In genomic region chr14:61524211-61524806, GRCh38 we compare ENCODE assay signal across 8 cellular contexts.
A peak's percentile ranks its signal among the peaks of the same experiment; 100 is the strongest.
DNase-seq lines count a peak whose midpoint lies in the region; ATAC-seq and TF ChIP-seq lines count a peak whose summit lies in the region.

No MANE protein-coding gene starts in this region.

- TF ChIP-seq CTCF in Calu3 (IDR thresholded peaks at IDR 0.05; ENCODE audit: unreplicated experiment) (no peak), colonic mucosa (IDR thresholded peaks at IDR 0.05) (no peak), GM10266 (IDR thresholded peaks at IDR 0.05; ENCODE audit: control insufficient read depth, insufficient read depth, low read depth, missing control alignments) (no peak)

- peak overlapping the region; percentile 35 for H3K4me3 Mint-ChIP-seq in Calu3 (ENCODE audit: low read depth, unreplicated experiment)
- H3K4me3 Mint-ChIP-seq in naive thymus-derived CD8-positive, alpha-beta T cell = peak overlapping the region in 2 of 10 donors; percentile 14 to 32

- peaks cover 6% of the 10 kb centered on the region for H3K9me3 Mint-ChIP-seq in Calu3 (ENCODE audit: low read depth, unreplicated experiment)
- no peaks in the 10 kb centered on the region for H3K9me3 Mint-ChIP-seq in naive thymus-derived CD8-positive, alpha-beta T cell

- no peaks in the 10 kb centered on the region for H3K27me3 Mint-ChIP-seq in Calu3 (ENCODE audit: unreplicated experiment)
- no peaks in the 10 kb centered on the region for H3K27me3 Mint-ChIP-seq in naive thymus-derived CD8-positive, alpha-beta T cell

- peaks cover 84% of the 10 kb centered on the region for H3K4me1 Mint-ChIP-seq in Calu3 (ENCODE audit: low read depth, unreplicated experiment)
- H3K4me1 Mint-ChIP-seq in naive thymus-derived CD8-positive, alpha-beta T cell = peaks cover 35 to 90% (median 77%) of the 10 kb centered on the region in 4 donors

- H3K36me3 Mint-ChIP-seq in Calu3 (ENCODE audit: insufficient read depth, unreplicated experiment) = peaks cover 26% of the 10 kb centered on the region
- peaks cover 14 to 74% (median 30%) of the 10 kb centered on the region in 3 donors for H3K36me3 Mint-ChIP-seq in naive thymus-derived CD8-positive, alpha-beta T cell

- peaks cover 33% of the 10 kb centered on the region for H3K4me1 ChIP-seq in colonic mucosa

- peak; percentile 73 for DNase-seq in Calu3
- DNase-seq in NCI-H2107 treated with DMSO at 0.1 percent for 48 hours (lab: John Stamatoyannopoulos, UW; ENCODE audit: unreplicated experiment) = peak; percentile 99
- DNase-seq in colonic mucosa = peak; percentile 78
- no peak for DNase-seq in naive thymus-derived CD8-positive, alpha-beta T cell
- DNase-seq in MV-4-11 (lab: John Stamatoyannopoulos, UW) = no peak
- no peak for DNase-seq in mesenteric fat pad (ENCODE audit: low spot score)
- DNase-seq in NK-92 (lab: John Stamatoyannopoulos, UW; ENCODE audit: unreplicated experiment) = no peak
- DNase-seq in GM10266 (ENCODE audit: extremely low spot score) = no peak

- peak overlapping the region; percentile 88 for H3K27ac Mint-ChIP-seq in Calu3 (ENCODE audit: unreplicated experiment)
- peak overlapping the region; percentile 26 to 94 (median 88) for H3K27ac Mint-ChIP-seq in naive thymus-derived CD8-positive, alpha-beta T cell

- H3K9ac ChIP-seq in colonic mucosa (ENCODE audit: low read depth in 2 of 2, low read length in 2 of 2) = no peak overlapping the region

- intact Hi-C loops in Calu3 (cut with micrococcal nuclease; ENCODE audit: unreplicated experiment) (loop anchor here (1.0 to 2.0 kb wide), 3 partner anchors 28 to 46 kb away; no protein-coding TSS in a partner anchor), colonic mucosa (cut with DNase I) (no loop called here)

- ATAC-seq in naive thymus-derived CD8-positive, alpha-beta T cell = no peak

- H3K36me3 ChIP-seq in colonic mucosa = no peaks in the 10 kb centered on the region

- H3K9me3 ChIP-seq in colonic mucosa = no peaks in the 10 kb centered on the region

- BruUV-seq in Calu3 (replicated peaks; lab: Mats Ljungman, UMichigan) = no TSS peak

- no peaks in the 10 kb centered on the region for H3K27me3 ChIP-seq in colonic mucosa

- H3K27ac ChIP-seq in colonic mucosa = peak overlapping the region; percentile 53

- CTCF ChIA-PET in Calu3 (lab: Charles Lee) = interaction anchor here (0.6 to 4.1 kb wide), 8 partner anchors 12 to 210 kb away, joined by 3 to 21 read pairs (median 5); no protein-coding TSS in a partner anchor

- POLR2A ChIA-PET in naive thymus-derived CD8-positive, alpha-beta T cell (lab: Charles Lee) = interaction anchor here (0.5 to 1.3 kb wide), 2 partner anchors 12 to 48 kb away, joined by 5 to 8 read pairs; no protein-coding TSS in a partner anchor

- H3K4me3 ChIP-seq in colonic mucosa = no peak overlapping the region

Comparison
In these comparisons a context has a peak if more than half of its experiments do, and no peak if none do; other contexts are left out.
1. DNase-seq: peak in Calu3 (single experiment), NCI-H2107 treated with DMSO at 0.1 percent for 48 hours (single experiment) and colonic mucosa (single experiment); none in naive thymus-derived CD8-positive, alpha-beta T cell (0 of 10), MV-4-11 (single experiment), mesenteric fat pad (single experiment), NK-92 (single experiment) and GM10266 (single experiment).